Comparison of ENCODE assay signal across 10 cellular contexts in the genomic region with DNA sequence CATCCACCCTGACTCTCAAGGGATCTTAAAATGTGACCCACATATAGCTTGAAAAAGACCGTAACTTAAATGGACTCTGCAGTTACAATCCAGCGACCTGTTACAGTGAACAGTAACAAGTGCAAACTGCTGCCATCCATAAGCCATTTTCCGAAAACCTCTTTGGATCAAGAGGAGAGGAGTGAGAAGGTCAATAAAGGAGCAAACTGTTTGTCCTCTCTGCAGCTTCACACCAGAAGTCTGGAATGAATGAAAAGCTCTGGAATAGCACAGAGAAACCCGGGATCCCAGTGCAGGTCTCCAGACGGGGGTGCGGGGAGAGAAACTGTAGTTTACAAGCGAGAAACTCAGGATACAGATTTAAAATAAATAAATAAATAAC. TPM values are rescaled to one million over a fixed set of nuclear protein-coding genes. Genes with fewer than 3 reads are reported as not detected.
A peak's percentile ranks its signal among the peaks of the same experiment; 100 is the strongest.
DNase-seq lines count a peak whose midpoint lies in the region; ATAC-seq and TF ChIP-seq lines count a peak whose summit lies in the region.
"Had no signal": no experiment of that assay in that cellular context is flagged by ENCODE, and none has a peak within 500 bp of the region (broad histone marks: within the 10 kb centered on the region; RNA-seq: fewer than 3 reads in every experiment).

No MANE protein-coding gene starts in this region.

- H3K4me2 ChIP-seq in OCI-LY1 (ENCODE audit: low read length), result peak overlapping the region; percentile 95

- ATAC-seq in GM21786 (IDR thresholded peaks at IDR 0.05; ENCODE audit: unreplicated experiment), result no peak
- no peak for ATAC-seq in HG02840 (IDR thresholded peaks at IDR 0.05; ENCODE audit: low FRiP score, unreplicated experiment)

- H2AFZ ChIP-seq in OCI-LY1 (ENCODE audit: low read length), result peak overlapping the region; percentile 78; the same call in 1 of the 2 replicates

- peak overlapping the region; percentile 88 for H3K9ac ChIP-seq in OCI-LY1 (ENCODE audit: low read length)

- DNase-seq in NCI-H2171 treated with DMSO at 0.1 percent for 48 hours (lab: John Stamatoyannopoulos, UW) (peak; percentile 36), NCI-H2171 (lab: John Stamatoyannopoulos, UW) (no peak), myocyte (ENCODE audit: low read depth) (peak; percentile 32), epidermal melanocyte (ENCODE audit: insufficient read length, low spot score) (no peak)
- no peak for DNase-seq in effector memory CD4-positive, alpha-beta T cell

- no peak overlapping the region for H3K27ac ChIP-seq in OCI-LY1 (ENCODE audit: low read depth, low read length, poor library complexity, severe bottlenecking)
- H3K27ac ChIP-seq in effector memory CD4-positive, alpha-beta T cell (ENCODE audit: insufficient read depth, low read length, poor library complexity, severe bottlenecking), result no peak overlapping the region

- no peaks in the 10 kb centered on the region for H3K9me3 ChIP-seq in OCI-LY1 (ENCODE audit: low read length)
- no peaks in the 10 kb centered on the region for H3K9me3 ChIP-seq in effector memory CD4-positive, alpha-beta T cell (ENCODE audit: control insufficient read depth, low read length)

- H3F3A ChIP-seq in OCI-LY1 (ENCODE audit: insufficient read depth, low read length), result no peaks in the 10 kb centered on the region

- H3K27me3 ChIP-seq in OCI-LY1 (ENCODE audit: insufficient read depth, low read length), result no peaks in the 10 kb centered on the region
- no peaks in the 10 kb centered on the region for H3K27me3 ChIP-seq in effector memory CD4-positive, alpha-beta T cell (replicated peaks; ENCODE audit: control insufficient read depth, insufficient read depth, low read length, poor library complexity, severe bottlenecking)

- peaks cover 13% of the 10 kb centered on the region; the same call in 1 of the 2 replicates for H3K36me3 ChIP-seq in OCI-LY1 (ENCODE audit: insufficient read depth, low read length)
- no peaks in the 10 kb centered on the region for H3K36me3 ChIP-seq in effector memory CD4-positive, alpha-beta T cell (ENCODE audit: control insufficient read depth, insufficient read depth, low read length)

- no peak for TF ChIP-seq CTCF in OCI-LY1 (IDR thresholded peaks at IDR 0.05; ENCODE audit: low read length)

- no peaks in the 10 kb centered on the region for H3K9me2 ChIP-seq in OCI-LY1 (ENCODE audit: low read depth, low read length)

- peak overlapping the region; percentile 85 for H3K4me3 ChIP-seq in OCI-LY1 (ENCODE audit: low read depth, low read length, poor library complexity, severe bottlenecking)
- H3K4me3 ChIP-seq in effector memory CD4-positive, alpha-beta T cell (ENCODE audit: insufficient read depth, low read depth, low read length, poor library complexity, severe bottlenecking), result peak overlapping the region; percentile 75

- no peaks in the 10 kb centered on the region for H4K20me1 ChIP-seq in OCI-LY1 (ENCODE audit: insufficient read depth, low read length)

- peaks cover 13% of the 10 kb centered on the region; the same call in 1 of the 2 replicates for H3K79me2 ChIP-seq in OCI-LY1 (ENCODE audit: insufficient read depth, low read length)

- H3K4me1 ChIP-seq in OCI-LY1 (ENCODE audit: insufficient read depth, low read length, severe bottlenecking), result peaks cover 57% of the 10 kb centered on the region
- H3K4me1 ChIP-seq in effector memory CD4-positive, alpha-beta T cell (ENCODE audit: control insufficient read depth, insufficient read depth, low read length, poor library complexity, severe bottlenecking), result peaks cover 5% of the 10 kb centered on the region

RNA-seq across cellular contexts. Expression of gene ZDHHC21, which starts 0.7 kb away (rescaled TPM):
- total RNA-seq in myocyte, result 13.8 and 18.2 TPM in 2 replicates
- polyA plus RNA-seq in myocyte (2012), result 2.2 TPM

RNA-seq across cellular contexts. Expression of gene CER1, which starts 30.0 kb away (rescaled TPM):
- not detected in 2 replicates for total RNA-seq in myocyte
- not detected for polyA plus RNA-seq in myocyte (2012)
- total RNA-seq: Daoy had no signal
- polyA plus RNA-seq: adipose tissue had no signal

Comparison
In these comparisons a context has a peak if more than half of its experiments do, and no peak if none do; other contexts are left out.
1. DNase-seq: peak in NCI-H2171 treated with DMSO at 0.1 percent for 48 hours (single experiment) and myocyte (single experiment); none in NCI-H2171 (single experiment), effector memory CD4-positive, alpha-beta T cell (0 of 3) and epidermal melanocyte (single experiment).